Comparison of ENCODE assay signal across 1 cellular context in the genomic region with DNA sequence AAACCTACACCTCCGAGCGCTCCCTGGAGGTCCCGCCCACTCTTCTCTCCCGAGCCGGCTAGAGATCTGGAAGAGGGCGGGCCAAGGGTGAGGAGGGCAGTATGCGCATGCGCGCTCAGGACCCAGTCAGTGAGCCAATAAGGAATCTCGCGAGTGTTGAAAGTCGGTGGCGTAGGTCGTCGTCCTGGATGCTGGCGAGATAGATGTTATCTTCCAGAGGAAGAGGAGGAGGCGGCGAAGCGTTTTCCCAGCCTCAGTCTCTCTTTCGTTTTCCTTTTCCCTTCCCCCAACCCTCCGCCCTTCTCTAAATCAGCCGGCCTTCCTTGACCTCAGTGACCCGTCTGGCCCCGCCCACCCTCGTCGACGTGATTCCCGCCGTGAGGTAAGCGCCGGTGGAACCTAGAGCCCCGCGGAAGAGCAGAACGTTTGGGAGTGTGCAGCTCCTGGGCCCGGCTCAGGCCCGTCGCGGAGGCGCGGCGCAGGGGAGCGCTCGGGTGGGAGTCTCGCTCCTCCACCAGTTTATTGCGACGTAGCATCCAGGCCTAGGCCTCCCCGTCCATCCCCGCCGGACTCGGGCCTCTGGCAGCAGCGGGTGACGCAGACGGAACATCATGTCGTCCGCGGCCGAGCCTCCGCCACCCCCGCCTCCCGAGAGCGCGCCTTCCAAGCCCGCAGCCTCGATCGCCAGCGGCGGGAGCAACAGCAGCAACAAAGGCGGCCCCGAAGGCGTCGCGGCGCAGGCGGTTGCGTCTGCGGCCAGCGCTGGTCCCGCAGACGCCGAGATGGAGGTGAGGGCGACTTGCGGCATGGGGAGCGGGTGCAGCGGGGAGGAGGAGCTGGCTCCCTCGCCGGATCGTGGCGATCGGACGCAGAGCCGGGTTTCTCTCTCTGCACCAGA.
A peak's percentile ranks its signal among the peaks of the same experiment; 100 is the strongest.
TF ChIP-seq lines count a peak whose summit lies in the region.

A gene with protein sequence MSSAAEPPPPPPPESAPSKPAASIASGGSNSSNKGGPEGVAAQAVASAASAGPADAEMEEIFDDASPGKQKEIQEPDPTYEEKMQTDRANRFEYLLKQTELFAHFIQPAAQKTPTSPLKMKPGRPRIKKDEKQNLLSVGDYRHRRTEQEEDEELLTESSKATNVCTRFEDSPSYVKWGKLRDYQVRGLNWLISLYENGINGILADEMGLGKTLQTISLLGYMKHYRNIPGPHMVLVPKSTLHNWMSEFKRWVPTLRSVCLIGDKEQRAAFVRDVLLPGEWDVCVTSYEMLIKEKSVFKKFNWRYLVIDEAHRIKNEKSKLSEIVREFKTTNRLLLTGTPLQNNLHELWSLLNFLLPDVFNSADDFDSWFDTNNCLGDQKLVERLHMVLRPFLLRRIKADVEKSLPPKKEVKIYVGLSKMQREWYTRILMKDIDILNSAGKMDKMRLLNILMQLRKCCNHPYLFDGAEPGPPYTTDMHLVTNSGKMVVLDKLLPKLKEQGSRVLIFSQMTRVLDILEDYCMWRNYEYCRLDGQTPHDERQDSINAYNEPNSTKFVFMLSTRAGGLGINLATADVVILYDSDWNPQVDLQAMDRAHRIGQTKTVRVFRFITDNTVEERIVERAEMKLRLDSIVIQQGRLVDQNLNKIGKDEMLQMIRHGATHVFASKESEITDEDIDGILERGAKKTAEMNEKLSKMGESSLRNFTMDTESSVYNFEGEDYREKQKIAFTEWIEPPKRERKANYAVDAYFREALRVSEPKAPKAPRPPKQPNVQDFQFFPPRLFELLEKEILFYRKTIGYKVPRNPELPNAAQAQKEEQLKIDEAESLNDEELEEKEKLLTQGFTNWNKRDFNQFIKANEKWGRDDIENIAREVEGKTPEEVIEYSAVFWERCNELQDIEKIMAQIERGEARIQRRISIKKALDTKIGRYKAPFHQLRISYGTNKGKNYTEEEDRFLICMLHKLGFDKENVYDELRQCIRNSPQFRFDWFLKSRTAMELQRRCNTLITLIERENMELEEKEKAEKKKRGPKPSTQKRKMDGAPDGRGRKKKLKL (plus strand): TSS at position 389 of the 898 bp plus-strand sequence. CDS start 223 bp downstream, at position 612.

TF ChIP-seq in HepG2, 621 proteins besides CTCF, POLR2A, EP300 and RAD21 (continued from another document and continues in another):
- TF ChIP-seq, protein P1, sequence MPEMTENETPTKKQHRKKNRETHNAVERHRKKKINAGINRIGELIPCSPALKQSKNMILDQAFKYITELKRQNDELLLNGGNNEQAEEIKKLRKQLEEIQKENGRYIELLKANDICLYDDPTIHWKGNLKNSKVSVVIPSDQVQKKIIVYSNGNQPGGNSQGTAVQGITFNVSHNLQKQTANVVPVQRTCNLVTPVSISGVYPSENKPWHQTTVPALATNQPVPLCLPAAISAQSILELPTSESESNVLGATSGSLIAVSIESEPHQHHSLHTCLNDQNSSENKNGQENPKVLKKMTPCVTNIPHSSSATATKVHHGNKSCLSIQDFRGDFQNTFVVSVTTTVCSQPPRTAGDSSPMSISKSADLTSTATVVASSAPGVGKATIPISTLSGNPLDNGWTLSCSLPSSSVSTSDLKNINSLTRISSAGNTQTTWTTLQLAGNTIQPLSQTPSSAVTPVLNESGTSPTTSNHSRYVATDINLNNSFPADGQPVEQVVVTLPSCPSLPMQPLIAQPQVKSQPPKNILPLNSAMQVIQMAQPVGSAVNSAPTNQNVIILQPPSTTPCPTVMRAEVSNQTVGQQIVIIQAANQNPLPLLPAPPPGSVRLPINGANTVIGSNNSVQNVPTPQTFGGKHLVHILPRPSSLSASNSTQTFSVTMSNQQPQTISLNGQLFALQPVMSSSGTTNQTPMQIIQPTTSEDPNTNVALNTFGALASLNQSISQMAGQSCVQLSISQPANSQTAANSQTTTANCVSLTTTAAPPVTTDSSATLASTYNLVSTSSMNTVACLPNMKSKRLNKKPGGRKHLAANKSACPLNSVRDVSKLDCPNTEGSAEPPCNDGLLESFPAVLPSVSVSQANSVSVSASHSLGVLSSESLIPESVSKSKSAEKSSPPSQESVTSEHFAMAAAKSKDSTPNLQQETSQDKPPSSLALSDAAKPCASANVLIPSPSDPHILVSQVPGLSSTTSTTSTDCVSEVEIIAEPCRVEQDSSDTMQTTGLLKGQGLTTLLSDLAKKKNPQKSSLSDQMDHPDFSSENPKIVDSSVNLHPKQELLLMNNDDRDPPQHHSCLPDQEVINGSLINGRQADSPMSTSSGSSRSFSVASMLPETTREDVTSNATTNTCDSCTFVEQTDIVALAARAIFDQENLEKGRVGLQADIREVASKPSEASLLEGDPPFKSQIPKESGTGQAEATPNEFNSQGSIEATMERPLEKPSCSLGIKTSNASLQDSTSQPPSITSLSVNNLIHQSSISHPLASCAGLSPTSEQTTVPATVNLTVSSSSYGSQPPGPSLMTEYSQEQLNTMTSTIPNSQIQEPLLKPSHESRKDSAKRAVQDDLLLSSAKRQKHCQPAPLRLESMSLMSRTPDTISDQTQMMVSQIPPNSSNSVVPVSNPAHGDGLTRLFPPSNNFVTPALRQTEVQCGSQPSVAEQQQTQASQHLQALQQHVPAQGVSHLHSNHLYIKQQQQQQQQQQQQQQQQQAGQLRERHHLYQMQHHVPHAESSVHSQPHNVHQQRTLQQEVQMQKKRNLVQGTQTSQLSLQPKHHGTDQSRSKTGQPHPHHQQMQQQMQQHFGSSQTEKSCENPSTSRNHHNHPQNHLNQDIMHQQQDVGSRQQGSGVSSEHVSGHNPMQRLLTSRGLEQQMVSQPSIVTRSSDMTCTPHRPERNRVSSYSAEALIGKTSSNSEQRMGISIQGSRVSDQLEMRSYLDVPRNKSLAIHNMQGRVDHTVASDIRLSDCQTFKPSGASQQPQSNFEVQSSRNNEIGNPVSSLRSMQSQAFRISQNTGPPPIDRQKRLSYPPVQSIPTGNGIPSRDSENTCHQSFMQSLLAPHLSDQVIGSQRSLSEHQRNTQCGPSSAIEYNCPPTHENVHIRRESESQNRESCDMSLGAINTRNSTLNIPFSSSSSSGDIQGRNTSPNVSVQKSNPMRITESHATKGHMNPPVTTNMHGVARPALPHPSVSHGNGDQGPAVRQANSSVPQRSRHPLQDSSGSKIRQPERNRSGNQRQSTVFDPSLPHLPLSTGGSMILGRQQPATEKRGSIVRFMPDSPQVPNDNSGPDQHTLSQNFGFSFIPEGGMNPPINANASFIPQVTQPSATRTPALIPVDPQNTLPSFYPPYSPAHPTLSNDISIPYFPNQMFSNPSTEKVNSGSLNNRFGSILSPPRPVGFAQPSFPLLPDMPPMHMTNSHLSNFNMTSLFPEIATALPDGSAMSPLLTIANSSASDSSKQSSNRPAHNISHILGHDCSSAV (CRISPR knock-in tag; IDR thresholded peaks at IDR 0.05; ENCODE audit: borderline replicate concordance): no peak
- no peak for TF ChIP-seq MEIS1 (CRISPR knock-in tag; IDR thresholded peaks at IDR 0.05; ENCODE audit: borderline replicate concordance)
- TF ChIP-seq POLR2G (IDR thresholded peaks at IDR 0.05; ENCODE audit: low read depth, low read length): peak; percentile 82
- no peak for TF ChIP-seq ZNF30 (CRISPR knock-in tag; IDR thresholded peaks at IDR 0.05)
- no peak for TF ChIP-seq REPIN1 (CRISPR knock-in tag; IDR thresholded peaks at IDR 0.05; ENCODE audit: borderline replicate concordance, low read depth)
- no peak for TF ChIP-seq MAFF (IDR thresholded peaks at IDR 0.05; ENCODE audit: low read depth, low read length)
- no peak for TF ChIP-seq HNRNPUL1 (IDR thresholded peaks at IDR 0.05; ENCODE audit: low read depth, low read length)
- TF ChIP-seq RBM39 (IDR thresholded peaks at IDR 0.05; ENCODE audit: low read depth, low read length, poor library complexity, severe bottlenecking): peak; percentile 88
- peak; percentile 74; the same call in 1 of the 2 replicates for TF ChIP-seq GMEB1 (CRISPR knock-in tag; IDR thresholded peaks at IDR 0.05; ENCODE audit: borderline replicate concordance)
- TF ChIP-seq SP2 (CRISPR knock-in tag; IDR thresholded peaks at IDR 0.05): peak; percentile 52; the same call in 1 of the 2 replicates
- no peak for TF ChIP-seq ZNF740 (CRISPR knock-in tag; IDR thresholded peaks at IDR 0.05)
- TF ChIP-seq BCLAF1 (IDR thresholded peaks at IDR 0.05): no peak
- peak; percentile 64; the same call in 1 of the 2 replicates for TF ChIP-seq ZBTB20 (CRISPR knock-in tag; IDR thresholded peaks at IDR 0.05; ENCODE audit: borderline replicate concordance, low read depth)
- TF ChIP-seq CENPT (CRISPR knock-in tag; IDR thresholded peaks at IDR 0.05; ENCODE audit: low read depth): no peak
- TF ChIP-seq JARID2 (CRISPR knock-in tag; IDR thresholded peaks at IDR 0.05; ENCODE audit: insufficient replicate concordance): no peak
- peak; percentile 93; the same call in 1 of the 2 replicates for TF ChIP-seq KAT7 (CRISPR knock-in tag; IDR thresholded peaks at IDR 0.05; ENCODE audit: borderline replicate concordance)
- TF ChIP-seq, protein P2, sequence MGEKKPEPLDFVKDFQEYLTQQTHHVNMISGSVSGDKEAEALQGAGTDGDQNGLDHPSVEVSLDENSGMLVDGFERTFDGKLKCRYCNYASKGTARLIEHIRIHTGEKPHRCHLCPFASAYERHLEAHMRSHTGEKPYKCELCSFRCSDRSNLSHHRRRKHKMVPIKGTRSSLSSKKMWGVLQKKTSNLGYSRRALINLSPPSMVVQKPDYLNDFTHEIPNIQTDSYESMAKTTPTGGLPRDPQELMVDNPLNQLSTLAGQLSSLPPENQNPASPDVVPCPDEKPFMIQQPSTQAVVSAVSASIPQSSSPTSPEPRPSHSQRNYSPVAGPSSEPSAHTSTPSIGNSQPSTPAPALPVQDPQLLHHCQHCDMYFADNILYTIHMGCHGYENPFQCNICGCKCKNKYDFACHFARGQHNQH (CRISPR knock-in tag; IDR thresholded peaks at IDR 0.05): no peak; the same call in 1 of the 2 replicates
- TF ChIP-seq ZNF224 (CRISPR knock-in tag; IDR thresholded peaks at IDR 0.05): peak; percentile 28; the same call in 1 of the 2 replicates
- TF ChIP-seq TCF7L2 (IDR thresholded peaks at IDR 0.05; ENCODE audit: low read depth, low read length): no peak
- TF ChIP-seq, protein P3, sequence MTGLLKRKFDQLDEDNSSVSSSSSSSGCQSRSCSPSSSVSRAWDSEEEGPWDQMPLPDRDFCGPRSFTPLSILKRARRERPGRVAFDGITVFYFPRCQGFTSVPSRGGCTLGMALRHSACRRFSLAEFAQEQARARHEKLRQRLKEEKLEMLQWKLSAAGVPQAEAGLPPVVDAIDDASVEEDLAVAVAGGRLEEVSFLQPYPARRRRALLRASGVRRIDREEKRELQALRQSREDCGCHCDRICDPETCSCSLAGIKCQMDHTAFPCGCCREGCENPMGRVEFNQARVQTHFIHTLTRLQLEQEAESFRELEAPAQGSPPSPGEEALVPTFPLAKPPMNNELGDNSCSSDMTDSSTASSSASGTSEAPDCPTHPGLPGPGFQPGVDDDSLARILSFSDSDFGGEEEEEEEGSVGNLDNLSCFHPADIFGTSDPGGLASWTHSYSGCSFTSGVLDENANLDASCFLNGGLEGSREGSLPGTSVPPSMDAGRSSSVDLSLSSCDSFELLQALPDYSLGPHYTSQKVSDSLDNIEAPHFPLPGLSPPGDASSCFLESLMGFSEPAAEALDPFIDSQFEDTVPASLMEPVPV (CRISPR knock-in tag; IDR thresholded peaks at IDR 0.05): peak; percentile 52; the same call in 1 of the 2 replicates
- peak; percentile 36; the same call in 1 of the 2 replicates for TF ChIP-seq FOXC1 (CRISPR knock-in tag; IDR thresholded peaks at IDR 0.05; ENCODE audit: borderline replicate concordance)
- peak; percentile 79; the same call in 1 of the 2 replicates for TF ChIP-seq SRY (CRISPR knock-in tag; IDR thresholded peaks at IDR 0.05)
- TF ChIP-seq ZNF501 (CRISPR knock-in tag; IDR thresholded peaks at IDR 0.05): peak; percentile 53
- no peak; the same call in 1 of the 2 replicates for TF ChIP-seq ZNF281 (CRISPR knock-in tag; IDR thresholded peaks at IDR 0.05; ENCODE audit: borderline replicate concordance)
